12 cellular contexts compared by ENCODE assay signal in genomic region chr2:145258903-145259579, GRCh38.
A peak's percentile ranks its signal among the peaks of the same experiment; 100 is the strongest.
DNase-seq lines count a peak whose midpoint lies in the region; ATAC-seq and TF ChIP-seq lines count a peak whose summit lies in the region.
"Had no signal": no experiment of that assay in that cellular context is flagged by ENCODE, and none has a peak within 500 bp of the region (broad histone marks: within the 10 kb centered on the region; RNA-seq: fewer than 3 reads in every experiment).

No MANE protein-coding gene starts in this region.

- no peaks in the 10 kb centered on the region for H3K9me3 ChIP-seq in right atrium auricular region
- H3K9me3 ChIP-seq: BE2C had no signal

- no peaks in the 10 kb centered on the region for H3K36me3 Mint-ChIP-seq in activated T-cell treated with anti-CD3 and anti-CD28 coated beads, Interleukin-2, amount 50 U/mL, for 4 hours (ENCODE audit: insufficient read depth)
- H3K36me3 Mint-ChIP-seq in stimulated activated effector memory CD8-positive, alpha-beta T cell treated with anti-CD3 and anti-CD28 coated beads, Interleukin-12 subunit alpha, Interleukin-12 subunit beta, amount 100 ng/mL, for 72 hours, result no peaks in the 10 kb centered on the region

- H3K27me3 Mint-ChIP-seq in activated T-cell treated with anti-CD3 and anti-CD28 coated beads, Interleukin-2, amount 50 U/mL, for 4 hours (ENCODE audit: low read depth), result peaks cover 5% of the 10 kb centered on the region

- DNase-seq in activated T-cell treated with anti-CD3 and anti-CD28 coated beads, Interleukin-2, amount 50 U/mL, for 4 hours, result no peak
- DNase-seq in activated T-cell treated with anti-CD3 and anti-CD28 coated beads, Interleukin-2, amount 50 U/mL, for 48 hours, result no peak
- DNase-seq in NCI-H2107 (lab: John Stamatoyannopoulos, UW), result peak; percentile 23
- peak; percentile 33 for DNase-seq in astrocyte of the cerebellum (ENCODE audit: low read depth)
- no peak for DNase-seq in stimulated activated effector memory CD8-positive, alpha-beta T cell treated with anti-CD3 and anti-CD28 coated beads, Interleukin-12 subunit alpha, Interleukin-12 subunit beta, amount 100 ng/mL, for 72 hours (ENCODE audit: low spot score in 2 of 2)
- no peak for DNase-seq in mucosa of gallbladder (ENCODE audit: low spot score)
- no peak for DNase-seq in right atrium auricular region (ENCODE audit: low spot score)
- DNase-seq in AG20443 (ENCODE audit: low spot score), result no peak
- DNase-seq: activated T-cell treated with anti-CD3 and anti-CD28 coated beads, Interleukin-2, amount 50 U/mL, for 1 hour; BE2C; SHP77 treated with DMSO at 0.1 percent for 48 hours had no signal

- H3K4me3 ChIP-seq in astrocyte of the cerebellum (ENCODE audit: low read depth, low read length) (no peak overlapping the region), right atrium auricular region (no peak overlapping the region)

- TF ChIP-seq CTCF in astrocyte of the cerebellum (IDR thresholded peaks at IDR 0.05; ENCODE audit: low read depth, low read length, missing control alignments), result no peak
- no peak for TF ChIP-seq CTCF in right atrium auricular region (IDR thresholded peaks at IDR 0.05)

- no peak overlapping the region for H3K27ac Mint-ChIP-seq in stimulated activated effector memory CD8-positive, alpha-beta T cell treated with anti-CD3 and anti-CD28 coated beads, Interleukin-12 subunit alpha, Interleukin-12 subunit beta, amount 100 ng/mL, for 72 hours

- ATAC-seq in activated T-cell treated with anti-CD3 and anti-CD28 coated beads, Interleukin-2, amount 50 U/mL, for 4 hours, result peak; percentile 81 to 84
- peak; percentile 94 for ATAC-seq in stimulated activated effector memory CD8-positive, alpha-beta T cell treated with anti-CD3 and anti-CD28 coated beads, Interleukin-12 subunit alpha, Interleukin-12 subunit beta, amount 100 ng/mL, for 72 hours

- no peaks in the 10 kb centered on the region for H3K36me3 ChIP-seq in right atrium auricular region
- H3K36me3 ChIP-seq: BE2C had no signal

- H3K9me3 Mint-ChIP-seq in activated T-cell treated with anti-CD3 and anti-CD28 coated beads, Interleukin-2, amount 50 U/mL, for 4 hours, result peaks cover 9% of the 10 kb centered on the region
- no peaks in the 10 kb centered on the region for H3K9me3 Mint-ChIP-seq in stimulated activated effector memory CD8-positive, alpha-beta T cell treated with anti-CD3 and anti-CD28 coated beads, Interleukin-12 subunit alpha, Interleukin-12 subunit beta, amount 100 ng/mL, for 72 hours

- no peaks in the 10 kb centered on the region for H3K4me1 ChIP-seq in right atrium auricular region
- H3K4me1 ChIP-seq: BE2C, parathyroid adenoma had no signal

- H3K27me3 ChIP-seq in right atrium auricular region, result no peaks in the 10 kb centered on the region
- H3K27me3 ChIP-seq: BE2C had no signal

- in situ Hi-C loops in astrocyte of the cerebellum (cut with HindIII; ENCODE audit: low sequenced_read_pairs), result no loop called here

- H3K4me3 Mint-ChIP-seq in activated T-cell treated with anti-CD3 and anti-CD28 coated beads, Interleukin-2, amount 50 U/mL, for 4 hours, result no peak overlapping the region
- no peak overlapping the region for H3K4me3 Mint-ChIP-seq in stimulated activated effector memory CD8-positive, alpha-beta T cell treated with anti-CD3 and anti-CD28 coated beads, Interleukin-12 subunit alpha, Interleukin-12 subunit beta, amount 100 ng/mL, for 72 hours

- peaks cover 6% of the 10 kb centered on the region for H3K4me1 Mint-ChIP-seq in activated T-cell treated with anti-CD3 and anti-CD28 coated beads, Interleukin-2, amount 50 U/mL, for 4 hours (ENCODE audit: low read depth)
- H3K4me1 Mint-ChIP-seq in stimulated activated effector memory CD8-positive, alpha-beta T cell treated with anti-CD3 and anti-CD28 coated beads, Interleukin-12 subunit alpha, Interleukin-12 subunit beta, amount 100 ng/mL, for 72 hours, result peaks cover 13% of the 10 kb centered on the region

- H3K27ac ChIP-seq in right atrium auricular region, result no peak overlapping the region
- H3K27ac ChIP-seq: parathyroid adenoma had no signal

Comparison
In these comparisons a context has a peak if more than half of its experiments do, and no peak if none do; other contexts are left out.
1. DNase-seq: peak in NCI-H2107 (single experiment) and astrocyte of the cerebellum (single experiment); none in activated T-cell treated with anti-CD3 and anti-CD28 coated beads, Interleukin-2, amount 50 U/mL, for 4 hours (single experiment), activated T-cell treated with anti-CD3 and anti-CD28 coated beads, Interleukin-2, amount 50 U/mL, for 48 hours (0 of 2), stimulated activated effector memory CD8-positive, alpha-beta T cell treated with anti-CD3 and anti-CD28 coated beads, Interleukin-12 subunit alpha, Interleukin-12 subunit beta, amount 100 ng/mL, for 72 hours (0 of 2), mucosa of gallbladder (single experiment), right atrium auricular region (single experiment) and AG20443 (single experiment).